Comparison of ENCODE assay signal across 8 cellular contexts in the genomic region with DNA sequence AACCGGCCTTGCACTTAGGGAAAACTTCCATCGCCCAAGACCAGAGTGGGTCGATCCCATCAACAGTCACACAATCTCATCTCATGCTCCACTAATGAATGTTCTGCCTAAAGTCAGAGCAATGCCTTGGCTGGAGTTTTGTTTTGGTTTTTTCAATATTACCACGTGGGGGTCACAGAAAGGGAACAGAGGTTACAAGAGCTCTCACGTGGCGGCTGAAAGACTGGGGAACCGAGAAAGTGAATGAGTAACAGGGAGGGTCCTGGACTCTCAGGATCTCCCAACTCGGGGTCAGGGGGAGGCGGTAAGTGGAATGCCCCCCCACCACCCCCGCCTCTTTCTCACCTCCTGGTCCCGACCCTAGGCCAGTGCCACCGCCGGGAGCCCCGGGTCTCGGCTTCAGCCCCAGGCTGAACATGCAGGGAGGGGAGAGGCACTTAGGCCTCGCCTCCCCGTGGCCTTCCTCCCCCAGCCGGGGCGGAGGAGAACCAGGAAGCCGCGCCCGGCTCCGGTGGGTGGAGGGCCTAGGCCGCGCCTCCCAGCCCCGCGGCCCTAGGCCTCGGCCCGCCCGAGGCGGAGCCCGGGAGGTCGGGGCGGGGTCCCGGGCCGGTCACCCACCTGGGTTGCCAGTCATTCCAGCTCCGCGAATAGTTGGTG.
DNase-seq lines count a peak whose midpoint lies in the region; ATAC-seq and TF ChIP-seq lines count a peak whose summit lies in the region.
"Not testable (repeated sequence)": the region's sequence is repeated elsewhere in the genome, so short reads cannot be mapped to it uniquely, and the experiment has no call there.

No MANE protein-coding gene starts in this region.

- H3K4me1 Mint-ChIP-seq in activated CD4-positive, alpha-beta T cell treated with anti-CD3 and anti-CD28 coated beads, Interleukin-2, amount 10 ng/mL, durations not matched to agents 7 days and 5 days: peaks cover 36% of the 10 kb centered on the region
- H3K4me1 Mint-ChIP-seq in dendritic cell treated with granulocyte-macrophage colony-stimulating factor and Interleukin-4, amounts not matched to agents 40 ng/mL and 50 ng/mL, for 4 days (ENCODE audit: low read depth): peaks cover 31% of the 10 kb centered on the region

- peak overlapping the region; percentile 92 for H3K27ac Mint-ChIP-seq in activated CD4-positive, alpha-beta T cell treated with anti-CD3 and anti-CD28 coated beads, Interleukin-2, amount 10 ng/mL, durations not matched to agents 7 days and 5 days
- H3K27ac Mint-ChIP-seq in dendritic cell treated with granulocyte-macrophage colony-stimulating factor and Interleukin-4, amounts not matched to agents 40 ng/mL and 50 ng/mL, for 4 days: peak overlapping the region; percentile 93

- POLR2A ChIA-PET in activated CD4-positive, alpha-beta T cell treated with anti-CD3 and anti-CD28 coated beads, Interleukin-2, amount 10 ng/mL, durations not matched to agents 7 days and 5 days (lab: Charles Lee): not testable (repeated sequence)

- not testable (repeated sequence) for H3K27me3 Mint-ChIP-seq in activated CD4-positive, alpha-beta T cell treated with anti-CD3 and anti-CD28 coated beads, Interleukin-2, amount 10 ng/mL, durations not matched to agents 7 days and 5 days; dendritic cell treated with granulocyte-macrophage colony-stimulating factor and Interleukin-4, amounts not matched to agents 40 ng/mL and 50 ng/mL, for 4 days

- H3K36me3 Mint-ChIP-seq in activated CD4-positive, alpha-beta T cell treated with anti-CD3 and anti-CD28 coated beads, Interleukin-2, amount 10 ng/mL, durations not matched to agents 7 days and 5 days (ENCODE audit: low read depth): not testable (repeated sequence)
- H3K36me3 Mint-ChIP-seq in dendritic cell treated with granulocyte-macrophage colony-stimulating factor and Interleukin-4, amounts not matched to agents 40 ng/mL and 50 ng/mL, for 4 days (ENCODE audit: low read depth): peaks cover 27% of the 10 kb centered on the region

- H3K27ac ChIP-seq in layer of hippocampus (ENCODE audit: low read depth, low read length) (peak overlapping the region; percentile 75), skin epidermis (peak overlapping the region; percentile 78 to 98 (median 93))

- not testable (repeated sequence) for H3K9me3 Mint-ChIP-seq in activated CD4-positive, alpha-beta T cell treated with anti-CD3 and anti-CD28 coated beads, Interleukin-2, amount 10 ng/mL, durations not matched to agents 7 days and 5 days; dendritic cell treated with granulocyte-macrophage colony-stimulating factor and Interleukin-4, amounts not matched to agents 40 ng/mL and 50 ng/mL, for 4 days

- not testable (repeated sequence) for TF ChIP-seq CTCF in AG09309 (IDR thresholded peaks at IDR 0.05; ENCODE audit: control insufficient read depth, insufficient read depth, low read depth, low read length, missing control alignments)

- H3K4me3 Mint-ChIP-seq in activated CD4-positive, alpha-beta T cell treated with anti-CD3 and anti-CD28 coated beads, Interleukin-2, amount 10 ng/mL, durations not matched to agents 7 days and 5 days: peak overlapping the region; percentile 80
- H3K4me3 Mint-ChIP-seq in dendritic cell treated with granulocyte-macrophage colony-stimulating factor and Interleukin-4, amounts not matched to agents 40 ng/mL and 50 ng/mL, for 4 days: peak overlapping the region; percentile 84

- CTCF ChIA-PET in activated CD4-positive, alpha-beta T cell treated with anti-CD3 and anti-CD28 coated beads, Interleukin-2, amount 10 ng/mL, durations not matched to agents 7 days and 5 days (lab: Charles Lee): not testable (repeated sequence)

- H3K27me3 ChIP-seq in layer of hippocampus (ENCODE audit: control insufficient read depth, insufficient read depth, low read length): not testable (repeated sequence)

- peak overlapping the region; percentile 70 for H3K4me3 ChIP-seq in AG09309 (ENCODE audit: control insufficient read depth, low read depth, low read length)
- H3K4me3 ChIP-seq in skin epidermis: peak overlapping the region; percentile 49 to 73 (median 60)

- intact Hi-C loops in dendritic cell treated with granulocyte-macrophage colony-stimulating factor and Interleukin-4, amounts not matched to agents 40 ng/mL and 50 ng/mL, for 4 days (cut with micrococcal nuclease): not testable (repeated sequence)

- DNase-seq in AG09309 (ENCODE audit: low read depth): not testable (repeated sequence)
- peak; percentile 56 for DNase-seq in NCI-H2227 (lab: John Stamatoyannopoulos, UW; ENCODE audit: unreplicated experiment)
- DNase-seq in activated CD4-positive, alpha-beta T cell treated with anti-CD3 and anti-CD28 coated beads, Interleukin-2, amount 10 ng/mL, durations not matched to agents 7 days and 5 days: peak; percentile 51

- peak; percentile 49 for ATAC-seq in GM19395 (IDR thresholded peaks at IDR 0.05; ENCODE audit: unreplicated experiment)
- peak; percentile 24 for ATAC-seq in HG03064 (IDR thresholded peaks at IDR 0.05; ENCODE audit: low read depth, unreplicated experiment)
